25 cellular contexts compared by ENCODE assay signal in genomic region chr13:51298812-51299211, GRCh38. TPM values are rescaled to one million over a fixed set of nuclear protein-coding genes. Genes with fewer than 3 reads are reported as not detected.
DNase-seq lines count a peak whose midpoint lies in the region; FAIRE-seq and TF ChIP-seq lines count a peak whose summit lies in the region.
"Had no signal": no experiment of that assay in that cellular context is flagged by ENCODE, and none has a peak within 500 bp of the region (broad histone marks: within the 10 kb centered on the region; RNA-seq: fewer than 3 reads in every experiment).

No MANE protein-coding gene starts in this region.

- CTCF ChIA-PET in endothelial cell of umbilical vein (lab: Charles Lee) = interaction anchor here (1.8 to 4.9 kb wide), 2 partner anchors 12 to 173 kb away, joined by 4 to 38 read pairs; no protein-coding TSS in a partner anchor

- TF ChIP-seq CTCF in endothelial cell of umbilical vein (IDR thresholded peaks at IDR 0.05; ENCODE audit: extremely low read depth in 1 of 2, insufficient read depth in 1 of 2, low read depth in 1 of 2, low read length in 2 of 2) = no peak
- TF ChIP-seq CTCF in sigmoid colon (IDR thresholded peaks at IDR 0.05) = no peak

- H3K4me3 ChIP-seq in endothelial cell of umbilical vein (replicated peaks in 1 of 3; ENCODE audit: insufficient read depth in 1 of 3, low read depth in 1 of 3, low read length in 3 of 3) (no peak overlapping the region), neuron (ENCODE audit: low read length) (no peak overlapping the region), sigmoid colon (no peak overlapping the region)
- H3K4me3 ChIP-seq: gastrocnemius medialis had no signal

- H2AFZ ChIP-seq in endothelial cell of umbilical vein (ENCODE audit: low read depth, low read length) (no peak overlapping the region), neuron (ENCODE audit: low read depth, low read length) (peak overlapping the region; percentile 33)

- POLR2A ChIA-PET in endothelial cell of umbilical vein (lab: Charles Lee) = no interaction called here

- dilution Hi-C loops in endothelial cell of umbilical vein (cut with MboI; ENCODE audit: extremely low pct_ligation_motif_present, low sequenced_read_pairs) = no loop called here

- H3K27me3 ChIP-seq in endothelial cell of umbilical vein (ENCODE audit: control insufficient read depth in 2 of 2, insufficient read depth in 2 of 2, low read length in 2 of 2) = peaks cover 0 to 6% of the 10 kb centered on the region in 2 experiments
- no peaks in the 10 kb centered on the region for H3K27me3 ChIP-seq in neuron (ENCODE audit: insufficient read depth, low read length)
- H3K27me3 ChIP-seq in sigmoid colon = no peaks in the 10 kb centered on the region
- H3K27me3 ChIP-seq: gastrocnemius medialis had no signal

- H3K9me3 ChIP-seq in endothelial cell of umbilical vein (replicated peaks; ENCODE audit: control insufficient read depth, insufficient read depth, low read length) (no peaks in the 10 kb centered on the region), neuron (ENCODE audit: low read length) (no peaks in the 10 kb centered on the region), sigmoid colon (no peaks in the 10 kb centered on the region)
- H3K9me3 ChIP-seq: gastrocnemius medialis had no signal

- no peak overlapping the region for H3K27ac ChIP-seq in endothelial cell of umbilical vein (ENCODE audit: insufficient read depth, low read depth, low read length)
- H3K27ac ChIP-seq in sigmoid colon = no peak overlapping the region
- H3K27ac ChIP-seq: gastrocnemius medialis, VCaP had no signal

- 85 to 93% methylated on average over 1 of the region's 1 CpG for WGBS in sigmoid colon, 2 donors

- BruUV-seq in endothelial cell of umbilical vein (replicated peaks; lab: Mats Ljungman, UMichigan) = no TSS peak

- no peak overlapping the region for H3K9ac ChIP-seq in endothelial cell of umbilical vein (replicated peaks; ENCODE audit: extremely low read depth, insufficient read depth, low read length)

- TF ChIP-seq EP300 in Ishikawa (IDR thresholded peaks at IDR 0.05; ENCODE audit: borderline replicate concordance) = no peak
- no peak for TF ChIP-seq EP300 in sigmoid colon (IDR thresholded peaks at IDR 0.05)

- TF ChIP-seq RAD21 in Ishikawa (IDR thresholded peaks at IDR 0.05; ENCODE audit: low read depth) = no peak

- no peak for FAIRE-seq in endothelial cell of umbilical vein (lab: Jason Lieb, UNC)
- FAIRE-seq: HTR-8/SVneo had no signal

- TF ChIP-seq POLR2A in endothelial cell of umbilical vein (IDR thresholded peaks at IDR 0.05; ENCODE audit: low read depth, low read length) (no peak), sigmoid colon (IDR thresholded peaks at IDR 0.05) (no peak)

- H3K36me3 ChIP-seq in endothelial cell of umbilical vein (ENCODE audit: control insufficient read depth in 2 of 2, extremely low read depth in 1 of 2, insufficient read depth in 2 of 2, low read length in 2 of 2) (no peaks in the 10 kb centered on the region), neuron (ENCODE audit: insufficient read depth, low read length) (no peaks in the 10 kb centered on the region), sigmoid colon (no peaks in the 10 kb centered on the region)
- H3K36me3 ChIP-seq: gastrocnemius medialis had no signal

- no peak overlapping the region for H3K4me2 ChIP-seq in endothelial cell of umbilical vein (ENCODE audit: insufficient read depth, low read length)

- intact Hi-C loops in endothelial cell of umbilical vein (cut with micrococcal nuclease) = no loop called here
- intact Hi-C loops in sigmoid colon (cut with DNase I) = no loop called here

- H3K79me2 ChIP-seq in endothelial cell of umbilical vein (ENCODE audit: control insufficient read depth, insufficient read depth, low read length) = no peaks in the 10 kb centered on the region

- H3K4me1 ChIP-seq in endothelial cell of umbilical vein (ENCODE audit: control insufficient read depth, extremely low read depth, insufficient read depth, low read length) = no peaks in the 10 kb centered on the region
- peaks cover 11% of the 10 kb centered on the region for H3K4me1 ChIP-seq in neuron (ENCODE audit: insufficient read depth, low read length)
- H3K4me1 ChIP-seq in sigmoid colon = no peaks in the 10 kb centered on the region
- H3K4me1 ChIP-seq: gastrocnemius medialis had no signal

- no peaks in the 10 kb centered on the region for H3K9me1 ChIP-seq in endothelial cell of umbilical vein (replicated peaks; ENCODE audit: control insufficient read depth, extremely low read depth, insufficient read depth, low read length)

- peak; percentile 8 for DNase-seq in RPMI7951 (ENCODE audit: low read depth)
- DNase-seq in endothelial cell of umbilical vein (ENCODE audit: low read depth, low spot score) = peak; percentile 26
- no peak for DNase-seq in kidney tubule cell (ENCODE audit: low spot score)
- DNase-seq in NCI-H524 treated with DMSO at 0.1 percent for 48 hours (lab: John Stamatoyannopoulos, UW) = no peak
- no peak for DNase-seq in sigmoid colon
- DNase-seq: activated CD8-positive, alpha-beta memory T cell treated with anti-CD3 and anti-CD28 coated beads, Interleukin-2, amount 50 U/mL, for 48 hours; activated effector memory CD4-positive, alpha-beta T cell treated with anti-CD3 and anti-CD28 coated beads, Interleukin-2, amount 50 U/mL, for 16 hours; activated naive CD8-positive, alpha-beta T cell treated with anti-CD3 and anti-CD28 coated beads, Interleukin-2, amount 50 U/mL, for 24 hours; CD8-positive, alpha-beta T cell; DMS53; gastrocnemius medialis; H7; kidney glomerular epithelial cell; natural killer cell; NCI-H1105 treated with DMSO at 0.1 percent for 48 hours; NCI-H2081; NCI-H526 treated with DMSO at 0.1 percent for 48 hours; posterior cingulate gyrus; SHP77; stimulated activated naive CD4-positive, alpha-beta T cell had no signal

- H4K20me1 ChIP-seq in endothelial cell of umbilical vein (replicated peaks; ENCODE audit: control insufficient read depth, extremely low read depth, insufficient read depth, low read length) = no peaks in the 10 kb centered on the region

TF ChIP-seq in Ishikawa, 13 proteins besides CTCF, POLR2A, EP300 and RAD21:
- TF ChIP-seq USF1 (IDR thresholded peaks at IDR 0.05) (peak; percentile 85), CREB1 (IDR thresholded peaks at IDR 0.05; ENCODE audit: low read depth) (no peak)

TF ChIP-seq in endothelial cell of umbilical vein, 7 proteins besides CTCF, POLR2A, EP300 and RAD21:
- TF ChIP-seq FOS (IDR thresholded peaks at IDR 0.05; ENCODE audit: borderline replicate concordance, insufficient read depth, low read length) (no peak), MAX (IDR thresholded peaks at IDR 0.05; ENCODE audit: insufficient read depth, insufficient read length) (peak; percentile 19)
TF ChIP-seq in endothelial cell of umbilical vein: peak in this region for 1.

RNA-seq across cellular contexts. Expression of gene SERPINE3, which starts 40.7 kb away (rescaled TPM):
- total RNA-seq in RPMI7951 (2014; rRNA removed; shearing (Covaris generic)) = not detected in 2 replicates
- not detected in 2 replicates for total RNA-seq in endothelial cell of umbilical vein
- polyA plus RNA-seq in endothelial cell of umbilical vein = not detected in 2 replicates
- not detected in 2 replicates for polyA plus RNA-seq in endothelial cell of umbilical vein (2011; cell fraction: cytosol; rRNA removed)
- not detected in 2 replicates for polyA plus RNA-seq in endothelial cell of umbilical vein (2011; cell fraction: nucleus; rRNA removed)
- not detected in 2 replicates for polyA plus RNA-seq in endothelial cell of umbilical vein (2012)
- polyA minus RNA-seq in endothelial cell of umbilical vein = not detected in 2 replicates
- polyA minus RNA-seq in endothelial cell of umbilical vein (2011; cell fraction: cytosol; rRNA and poly(A)+ RNA removed) = not detected
- not detected in 2 replicates for polyA minus RNA-seq in endothelial cell of umbilical vein (2011; cell fraction: nucleus; rRNA and poly(A)+ RNA removed)
- under 1 TPM in 1 of 4 donors, not detected in 3; 0.33 TPM for total RNA-seq in sigmoid colon
- polyA plus RNA-seq in sigmoid colon = not detected
- total RNA-seq: bronchial epithelial cell; CD8-positive, alpha-beta T cell; gastrocnemius medialis; natural killer cell had no signal

Comparison
In these comparisons a context has a peak if more than half of its experiments do, and no peak if none do; other contexts are left out.
1. DNase-seq: peak in RPMI7951 (single experiment) and endothelial cell of umbilical vein (single experiment); none in kidney tubule cell (single experiment), NCI-H524 treated with DMSO at 0.1 percent for 48 hours (single experiment) and sigmoid colon (single experiment).